ENCODE assay signal across 17 cellular contexts in genomic region chr2:24269270-24269669, GRCh38.
DNase-seq lines count a peak whose midpoint lies in the region; ATAC-seq, FAIRE-seq and TF ChIP-seq lines count a peak whose summit lies in the region.
"Had no signal": no experiment of that assay in that cellular context is flagged by ENCODE, and none has a peak within 500 bp of the region (broad histone marks: within the 10 kb centered on the region; RNA-seq: fewer than 3 reads in every experiment).

No MANE protein-coding gene starts in this region.

- no peaks in the 10 kb centered on the region for H3K9me3 Mint-ChIP-seq in activated CD4-positive, alpha-beta memory T cell treated with anti-CD3 and anti-CD28 coated beads for 36 hours
- H3K9me3 Mint-ChIP-seq in activated CD4-positive, alpha-beta memory T cell treated with anti-CD3 and anti-CD28 coated beads, Interleukin-2, amount 10 ng/mL, durations not matched to agents 7 days and 5 days, result no peaks in the 10 kb centered on the region
- H3K9me3 Mint-ChIP-seq: endodermal cell, IgD-negative memory B cell, T-cell had no signal

- DNase-seq in activated CD4-positive, alpha-beta memory T cell treated with anti-CD3 and anti-CD28 coated beads for 36 hours, result no peak
- no peak for DNase-seq in activated CD4-positive, alpha-beta memory T cell treated with anti-CD3 and anti-CD28 coated beads, Interleukin-2, amount 10 ng/mL, durations not matched to agents 7 days and 5 days
- DNase-seq in RCC 7860 (ENCODE audit: low spot score) (peak; percentile 66), fibroblast of mammary gland (ENCODE audit: low read depth) (peak; percentile 49), renal cortical epithelial cell (ENCODE audit: low read depth) (peak; percentile 92), NCI-H69 (lab: John Stamatoyannopoulos, UW) (no peak), germinal center (ENCODE audit: low spot score) (no peak)
- DNase-seq: aorta, endodermal cell, hypothalamus, NCI-H187 treated with DMSO at 0.1 percent for 48 hours, T-cell, transverse colon had no signal

- CTCF ChIA-PET in activated CD4-positive, alpha-beta memory T cell treated with anti-CD3 and anti-CD28 coated beads for 36 hours (lab: Charles Lee), result interaction anchor here (1.4 kb wide), 1 partner anchor 23 kb away, joined by 3 read pairs; no protein-coding TSS in a partner anchor
- CTCF ChIA-PET in activated CD4-positive, alpha-beta memory T cell treated with anti-CD3 and anti-CD28 coated beads, Interleukin-2, amount 10 ng/mL, durations not matched to agents 7 days and 5 days (lab: Charles Lee), result no interaction called here

- H3K4me1 Mint-ChIP-seq in activated CD4-positive, alpha-beta memory T cell treated with anti-CD3 and anti-CD28 coated beads for 36 hours (ENCODE audit: low read depth), result peaks cover 6% of the 10 kb centered on the region
- no peaks in the 10 kb centered on the region for H3K4me1 Mint-ChIP-seq in activated CD4-positive, alpha-beta memory T cell treated with anti-CD3 and anti-CD28 coated beads, Interleukin-2, amount 10 ng/mL, durations not matched to agents 7 days and 5 days
- H3K4me1 Mint-ChIP-seq: endodermal cell, T-cell had no signal

- no peak for ATAC-seq in GM19397 (IDR thresholded peaks at IDR 0.05; ENCODE audit: unreplicated experiment)
- ATAC-seq: sciatic nerve, T-cell had no signal

- no peak overlapping the region for H3K4me3 Mint-ChIP-seq in activated CD4-positive, alpha-beta memory T cell treated with anti-CD3 and anti-CD28 coated beads for 36 hours
- H3K4me3 Mint-ChIP-seq in activated CD4-positive, alpha-beta memory T cell treated with anti-CD3 and anti-CD28 coated beads, Interleukin-2, amount 10 ng/mL, durations not matched to agents 7 days and 5 days, result no peak overlapping the region
- H3K4me3 Mint-ChIP-seq: endodermal cell, IgD-negative memory B cell, T-cell had no signal

- H3K27me3 Mint-ChIP-seq in activated CD4-positive, alpha-beta memory T cell treated with anti-CD3 and anti-CD28 coated beads for 36 hours, result no peaks in the 10 kb centered on the region
- no peaks in the 10 kb centered on the region for H3K27me3 Mint-ChIP-seq in activated CD4-positive, alpha-beta memory T cell treated with anti-CD3 and anti-CD28 coated beads, Interleukin-2, amount 10 ng/mL, durations not matched to agents 7 days and 5 days
- H3K27me3 Mint-ChIP-seq: IgD-negative memory B cell, T-cell had no signal

- no peak for TF ChIP-seq CTCF in fibroblast of mammary gland (conservative IDR thresholded peaks at IDR 0.05; ENCODE audit: control insufficient read depth, insufficient read depth, low read depth, low read length)

- POLR2A ChIA-PET in activated CD4-positive, alpha-beta memory T cell treated with anti-CD3 and anti-CD28 coated beads for 36 hours (lab: Charles Lee), result interaction anchor here (0.6 kb wide), 1 partner anchor 165 kb away, joined by 3 read pairs; no protein-coding TSS in a partner anchor
- POLR2A ChIA-PET in activated CD4-positive, alpha-beta memory T cell treated with anti-CD3 and anti-CD28 coated beads, Interleukin-2, amount 10 ng/mL, durations not matched to agents 7 days and 5 days (lab: Charles Lee), result interaction anchor here (0.7 kb wide), 1 partner anchor 193 kb away, joined by 3 read pairs; the partner anchor contains the start of gene SF3B6

- peak overlapping the region; percentile 10 for H3K27ac Mint-ChIP-seq in activated CD4-positive, alpha-beta memory T cell treated with anti-CD3 and anti-CD28 coated beads for 36 hours
- no peak overlapping the region for H3K27ac Mint-ChIP-seq in activated CD4-positive, alpha-beta memory T cell treated with anti-CD3 and anti-CD28 coated beads, Interleukin-2, amount 10 ng/mL, durations not matched to agents 7 days and 5 days
- H3K27ac Mint-ChIP-seq: endodermal cell had no signal

- H3K4me3 ChIP-seq in fibroblast of mammary gland (ENCODE audit: control insufficient read depth, low read depth, low read length), result no peak overlapping the region
- H3K4me3 ChIP-seq: transverse colon had no signal

- peaks cover 14% of the 10 kb centered on the region for H3K36me3 Mint-ChIP-seq in activated CD4-positive, alpha-beta memory T cell treated with anti-CD3 and anti-CD28 coated beads for 36 hours
- H3K36me3 Mint-ChIP-seq in activated CD4-positive, alpha-beta memory T cell treated with anti-CD3 and anti-CD28 coated beads, Interleukin-2, amount 10 ng/mL, durations not matched to agents 7 days and 5 days (ENCODE audit: low read depth), result peaks cover 64% of the 10 kb centered on the region

- intact Hi-C loops in activated CD4-positive, alpha-beta memory T cell treated with anti-CD3 and anti-CD28 coated beads for 36 hours (cut with micrococcal nuclease), result loop anchor here (10.0 kb wide), 1 partner anchor 116 kb away; no protein-coding TSS in a partner anchor

- peak; percentile 88 for FAIRE-seq in RCC 7860 (lab: Jason Lieb, UNC)
- FAIRE-seq: H54 had no signal

Comparison
In these comparisons a context has a peak if more than half of its experiments do, and no peak if none do; other contexts are left out.
1. DNase-seq: peak in RCC 7860 (single experiment), fibroblast of mammary gland (single experiment) and renal cortical epithelial cell (single experiment); none in activated CD4-positive, alpha-beta memory T cell treated with anti-CD3 and anti-CD28 coated beads for 36 hours (single experiment), activated CD4-positive, alpha-beta memory T cell treated with anti-CD3 and anti-CD28 coated beads, Interleukin-2, amount 10 ng/mL, durations not matched to agents 7 days and 5 days (single experiment), NCI-H69 (single experiment) and germinal center (single experiment).